Comparison of ENCODE assay signal across 9 cellular contexts in the genomic region with DNA sequence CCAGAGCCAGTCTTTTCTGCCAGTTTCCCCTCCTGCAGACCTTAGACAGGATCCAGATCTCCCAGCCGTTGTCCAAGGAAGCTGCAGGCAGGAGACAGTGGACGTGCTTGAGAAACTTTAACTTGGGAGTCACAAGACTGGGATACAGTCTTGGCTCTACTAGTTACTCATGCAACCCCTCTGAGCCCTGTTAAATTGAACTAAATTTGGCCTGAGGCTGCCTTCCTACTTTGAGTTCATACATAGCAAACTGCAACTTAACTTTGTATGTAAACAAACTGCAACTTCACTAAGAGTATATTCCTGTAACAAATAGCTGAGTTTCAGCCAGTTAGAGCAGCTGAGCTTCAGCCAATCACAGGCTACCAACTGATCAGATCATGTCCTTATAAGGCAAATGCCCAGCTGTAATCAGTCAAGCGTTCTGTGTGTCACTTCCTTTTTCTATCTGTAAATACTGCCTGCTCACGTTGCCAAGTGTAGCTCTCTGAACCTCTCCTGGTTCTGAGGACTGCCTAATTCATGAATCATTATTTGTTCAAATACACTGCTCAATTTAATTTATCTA.
DNase-seq lines count a peak whose midpoint lies in the region; ATAC-seq and TF ChIP-seq lines count a peak whose summit lies in the region.
"Had no signal": no experiment of that assay in that cellular context is flagged by ENCODE, and none has a peak within 500 bp of the region (broad histone marks: within the 10 kb centered on the region; RNA-seq: fewer than 3 reads in every experiment).

No MANE protein-coding gene starts in this region.

- TF ChIP-seq CTCF in OCI-LY1 (IDR thresholded peaks at IDR 0.05; ENCODE audit: low read length) (no peak), esophagus squamous epithelium (IDR thresholded peaks at IDR 0.05) (no peak)

- no peaks in the 10 kb centered on the region for H3K79me2 ChIP-seq in OCI-LY1 (ENCODE audit: insufficient read depth, low read length)

- intact Hi-C loops in esophagus squamous epithelium (cut with DNase I): no loop called here

- peak; percentile 15 for DNase-seq in activated CD8-positive, alpha-beta memory T cell treated with anti-CD3 and anti-CD28 coated beads, Interleukin-2, amount 50 U/mL, for 48 hours
- DNase-seq in activated CD8-positive, alpha-beta memory T cell treated with anti-CD3 and anti-CD28 coated beads for 24 hours: no peak
- DNase-seq in esophagus squamous epithelium (lab: John Stamatoyannopoulos, UW) (no peak), renal cortical epithelial cell (ENCODE audit: low read depth) (peak; percentile 99), OCI-M2 (lab: John Stamatoyannopoulos, UW; ENCODE audit: unreplicated experiment) (no peak), GDM1 (lab: John Stamatoyannopoulos, UW) (no peak)
- no peak for DNase-seq in stimulated activated naive CD8-positive, alpha-beta T cell treated with anti-CD3 and anti-CD28 coated beads, Interleukin-15, Interleukin-2, amounts not matched to agents 100 U/mL and 50 U/mL, for 24 hours

- no peak overlapping the region for H3K4me3 ChIP-seq in OCI-LY1 (ENCODE audit: low read depth, low read length, poor library complexity, severe bottlenecking)
- no peak overlapping the region for H3K4me3 ChIP-seq in esophagus squamous epithelium
- H3K4me3 ChIP-seq: cardiac muscle cell had no signal

- H3K9ac ChIP-seq in OCI-LY1 (ENCODE audit: low read length): no peak overlapping the region

- no peaks in the 10 kb centered on the region for H3K27me3 ChIP-seq in OCI-LY1 (ENCODE audit: insufficient read depth, low read length)
- no peaks in the 10 kb centered on the region for H3K27me3 ChIP-seq in esophagus squamous epithelium
- H3K27me3 ChIP-seq: cardiac muscle cell had no signal

- no peak overlapping the region for H3K4me2 ChIP-seq in OCI-LY1 (ENCODE audit: low read length)

- H3K9me2 ChIP-seq in OCI-LY1 (ENCODE audit: low read depth, low read length): no peaks in the 10 kb centered on the region

- no peak for ATAC-seq in stimulated activated naive CD8-positive, alpha-beta T cell treated with anti-CD3 and anti-CD28 coated beads, Interleukin-15, Interleukin-2, amounts not matched to agents 100 U/mL and 50 U/mL, for 24 hours

- 29 to 39% methylated on average over 4 of the region's 4 CpGs for WGBS in esophagus squamous epithelium, 2 donors

- H2AFZ ChIP-seq in OCI-LY1 (ENCODE audit: low read length): 0 out of 2 replicates have a peak overlapping the region, but pooled peaks have one; percentile 40

- H3K9me3 ChIP-seq in OCI-LY1 (ENCODE audit: low read length): peaks cover 12% of the 10 kb centered on the region
- peaks cover 0 to 13% (median 5%) of the 10 kb centered on the region in 3 donors for H3K9me3 ChIP-seq in esophagus squamous epithelium

- no peaks in the 10 kb centered on the region for H3K36me3 ChIP-seq in OCI-LY1 (ENCODE audit: insufficient read depth, low read length)
- H3K36me3 ChIP-seq in esophagus squamous epithelium: no peaks in the 10 kb centered on the region
- H3K36me3 ChIP-seq: cardiac muscle cell had no signal

- H3F3A ChIP-seq in OCI-LY1 (ENCODE audit: insufficient read depth, low read length): no peaks in the 10 kb centered on the region

- H3K27ac ChIP-seq in OCI-LY1 (ENCODE audit: low read depth, low read length, poor library complexity, severe bottlenecking): peak overlapping the region; percentile 67
- peak overlapping the region; percentile 36 to 80 (median 60) for H3K27ac ChIP-seq in esophagus squamous epithelium
- H3K27ac ChIP-seq: cardiac muscle cell had no signal

- no peaks in the 10 kb centered on the region for H4K20me1 ChIP-seq in OCI-LY1 (ENCODE audit: insufficient read depth, low read length)

- no peak for TF ChIP-seq POLR2A in esophagus squamous epithelium (IDR thresholded peaks at IDR 0.05)

- H3K4me1 ChIP-seq in OCI-LY1 (ENCODE audit: insufficient read depth, low read length, severe bottlenecking) (peaks cover 8% of the 10 kb centered on the region), esophagus squamous epithelium (peaks cover 0 to 2% (median 0%) of the 10 kb centered on the region in 3 donors)

Comparison
In these comparisons a context has a peak if more than half of its experiments do, and no peak if none do; other contexts are left out.
1. DNase-seq: peak in activated CD8-positive, alpha-beta memory T cell treated with anti-CD3 and anti-CD28 coated beads, Interleukin-2, amount 50 U/mL, for 48 hours (single experiment) and renal cortical epithelial cell (single experiment); none in activated CD8-positive, alpha-beta memory T cell treated with anti-CD3 and anti-CD28 coated beads for 24 hours (single experiment), esophagus squamous epithelium (single experiment), OCI-M2 (single experiment), stimulated activated naive CD8-positive, alpha-beta T cell treated with anti-CD3 and anti-CD28 coated beads, Interleukin-15, Interleukin-2, amounts not matched to agents 100 U/mL and 50 U/mL, for 24 hours (single experiment) and GDM1 (single experiment).